ENCODE assay signal across 20 cellular contexts in genomic region chr4:16155503-16156169, GRCh38.
"Had no signal": no experiment of that assay in that cellular context is flagged by ENCODE, and none has a peak within 500 bp of the region (broad histone marks: within the 10 kb centered on the region; RNA-seq: fewer than 3 reads in every experiment).

No MANE protein-coding gene starts in this region.

- H3K4me3 ChIP-seq: ascending aorta, breast epithelium, esophagus muscularis mucosa, sigmoid colon, spleen, testis, upper lobe of left lung had no signal

- H3K9me3 Mint-ChIP-seq: activated CD4-positive, alpha-beta memory T cell treated with anti-CD3 and anti-CD28 coated beads for 36 hours; activated naive CD4-positive, alpha-beta T cell treated with anti-CD3 and anti-CD28 coated beads for 36 hours; activated naive CD8-positive, alpha-beta T cell treated with anti-CD3 and anti-CD28 coated beads, Interleukin-2, amount 50 U/mL, for 24 hours; activated T-helper 2 cell treated with anti-CD3 and anti-CD28 coated beads, Interferon-gamma antibody, Interleukin-2, Interleukin-4, amounts not matched to agents 10 μg/mL and 5 μg/mL and 100 μg/mL, durations not matched to agents 14 hours and 24 hours and 36 hours; nephron; stimulated activated naive CD8-positive, alpha-beta T cell treated with anti-CD3 and anti-CD28 coated beads, Interleukin-15, Interleukin-2, amounts not matched to agents 100 ng/mL and 50 ng/mL, for 24 hours had no signal

- H3K36me3 ChIP-seq: ascending aorta, breast epithelium had no signal

- H3K27ac Mint-ChIP-seq: activated CD4-positive, alpha-beta memory T cell treated with anti-CD3 and anti-CD28 coated beads for 36 hours; activated CD8-positive, alpha-beta memory T cell treated with anti-CD3 and anti-CD28 coated beads, Interleukin-2, amount 10 ng/mL, durations not matched to agents 7 days and 5 days; activated naive CD4-positive, alpha-beta T cell treated with anti-CD3 and anti-CD28 coated beads for 36 hours; activated naive CD8-positive, alpha-beta T cell treated with anti-CD3 and anti-CD28 coated beads, Interleukin-2, amount 50 U/mL, for 24 hours; activated T-helper 2 cell treated with anti-CD3 and anti-CD28 coated beads, Interferon-gamma antibody, Interleukin-2, Interleukin-4, amounts not matched to agents 10 μg/mL and 5 μg/mL and 100 μg/mL, durations not matched to agents 14 hours and 24 hours and 36 hours; nephron; progenitor cell of endocrine pancreas; stimulated activated naive CD8-positive, alpha-beta T cell treated with anti-CD3 and anti-CD28 coated beads, Interleukin-15, Interleukin-2, amounts not matched to agents 100 ng/mL and 50 ng/mL, for 24 hours had no signal

- H3K9me3 ChIP-seq: ascending aorta, breast epithelium, esophagus muscularis mucosa, sigmoid colon, spleen, testis, upper lobe of left lung had no signal

- DNase-seq: activated CD4-positive, alpha-beta memory T cell treated with anti-CD3 and anti-CD28 coated beads for 36 hours; activated CD8-positive, alpha-beta memory T cell treated with anti-CD3 and anti-CD28 coated beads, Interleukin-2, amount 10 ng/mL, durations not matched to agents 7 days and 5 days; activated naive CD4-positive, alpha-beta T cell treated with anti-CD3 and anti-CD28 coated beads for 36 hours; activated naive CD8-positive, alpha-beta T cell treated with anti-CD3 and anti-CD28 coated beads, Interleukin-2, amount 50 U/mL, for 24 hours; activated T-cell treated with anti-CD3 and anti-CD28 coated beads, Interleukin-2, amount 50 U/mL, for 1 hour; foreskin fibroblast; glutamatergic neuron; sigmoid colon; spleen; T-helper 1 cell; T1000; testis; upper lobe of left lung had no signal

- H3K4me3 Mint-ChIP-seq: activated CD4-positive, alpha-beta memory T cell treated with anti-CD3 and anti-CD28 coated beads for 36 hours; activated CD8-positive, alpha-beta memory T cell treated with anti-CD3 and anti-CD28 coated beads, Interleukin-2, amount 10 ng/mL, durations not matched to agents 7 days and 5 days; activated naive CD4-positive, alpha-beta T cell treated with anti-CD3 and anti-CD28 coated beads for 36 hours; activated naive CD8-positive, alpha-beta T cell treated with anti-CD3 and anti-CD28 coated beads, Interleukin-2, amount 50 U/mL, for 24 hours; nephron; stimulated activated naive CD8-positive, alpha-beta T cell treated with anti-CD3 and anti-CD28 coated beads, Interleukin-15, Interleukin-2, amounts not matched to agents 100 ng/mL and 50 ng/mL, for 24 hours had no signal

- H3K27me3 ChIP-seq: ascending aorta, breast epithelium, esophagus muscularis mucosa, sigmoid colon, spleen, testis, upper lobe of left lung had no signal

- H3K27ac ChIP-seq: ascending aorta, breast epithelium, esophagus muscularis mucosa, sigmoid colon, spleen, testis, upper lobe of left lung had no signal

- H3K27me3 Mint-ChIP-seq: activated CD4-positive, alpha-beta memory T cell treated with anti-CD3 and anti-CD28 coated beads for 36 hours; activated CD8-positive, alpha-beta memory T cell treated with anti-CD3 and anti-CD28 coated beads, Interleukin-2, amount 10 ng/mL, durations not matched to agents 7 days and 5 days; activated naive CD8-positive, alpha-beta T cell treated with anti-CD3 and anti-CD28 coated beads, Interleukin-2, amount 50 U/mL, for 24 hours; stimulated activated naive CD8-positive, alpha-beta T cell treated with anti-CD3 and anti-CD28 coated beads, Interleukin-15, Interleukin-2, amounts not matched to agents 100 ng/mL and 50 ng/mL, for 24 hours had no signal

- ATAC-seq: activated CD8-positive, alpha-beta memory T cell treated with anti-CD3 and anti-CD28 coated beads, Interleukin-2, amount 10 ng/mL, durations not matched to agents 7 days and 5 days; activated naive CD8-positive, alpha-beta T cell treated with anti-CD3 and anti-CD28 coated beads, Interleukin-2, amount 50 U/mL, for 24 hours had no signal

- H3K4me1 Mint-ChIP-seq: activated CD8-positive, alpha-beta memory T cell treated with anti-CD3 and anti-CD28 coated beads, Interleukin-2, amount 10 ng/mL, durations not matched to agents 7 days and 5 days; activated naive CD8-positive, alpha-beta T cell treated with anti-CD3 and anti-CD28 coated beads, Interleukin-2, amount 50 U/mL, for 24 hours had no signal

- H3K4me1 ChIP-seq: ascending aorta, breast epithelium, spleen had no signal

- H3K36me3 Mint-ChIP-seq: activated CD4-positive, alpha-beta memory T cell treated with anti-CD3 and anti-CD28 coated beads for 36 hours; activated CD8-positive, alpha-beta memory T cell treated with anti-CD3 and anti-CD28 coated beads, Interleukin-2, amount 10 ng/mL, durations not matched to agents 7 days and 5 days had no signal
